11 cellular contexts compared by ENCODE assay signal in the genomic region with DNA sequence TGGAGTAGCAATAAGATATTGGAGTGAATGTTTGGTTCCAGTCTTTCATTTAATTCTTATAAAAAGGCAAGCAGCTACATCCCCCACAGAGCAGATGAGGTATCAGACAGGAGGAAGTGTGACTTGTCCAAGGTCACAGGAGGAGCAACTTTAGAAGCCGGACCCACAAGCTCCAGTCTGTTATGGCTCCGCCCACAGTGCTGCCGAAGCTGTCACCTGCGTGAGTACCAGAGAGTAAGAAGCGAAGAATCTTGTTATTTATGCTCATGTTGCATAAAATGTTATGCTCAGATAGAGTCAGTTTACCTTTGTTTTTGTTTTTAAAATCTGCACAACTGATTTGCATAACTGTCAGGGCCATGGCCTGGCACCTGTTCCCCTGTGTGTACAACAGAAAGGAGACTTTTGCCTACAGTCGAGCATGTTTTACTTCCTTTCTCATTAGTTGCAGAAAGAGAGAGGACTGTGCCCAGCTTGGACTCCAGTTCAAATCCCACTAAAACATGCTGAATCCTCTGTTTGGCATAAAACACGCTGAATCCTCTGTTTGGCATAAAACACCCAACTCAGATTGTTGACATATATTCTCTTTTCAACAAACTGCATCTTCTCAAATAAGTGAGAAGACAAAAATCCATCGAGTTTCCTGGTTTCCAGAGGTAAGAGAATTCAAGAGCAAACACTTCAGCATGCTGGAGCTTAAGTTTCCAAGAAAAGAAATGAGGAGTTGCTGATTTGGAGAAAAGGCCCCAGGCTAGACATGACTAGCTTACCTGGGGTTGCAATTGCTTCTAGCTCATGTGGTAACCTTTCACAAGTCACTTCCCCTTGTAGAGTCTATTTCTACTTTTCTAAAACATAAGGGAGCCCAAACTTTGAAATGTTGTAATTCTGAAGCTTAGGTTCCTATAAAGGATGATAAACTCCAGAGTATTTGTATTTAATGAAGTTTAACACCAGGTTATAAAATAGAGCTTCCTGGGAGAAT.
A peak's percentile ranks its signal among the peaks of the same experiment; 100 is the strongest.
DNase-seq lines count a peak whose midpoint lies in the region; ATAC-seq and TF ChIP-seq lines count a peak whose summit lies in the region.
"Had no signal": no experiment of that assay in that cellular context is flagged by ENCODE, and none has a peak within 500 bp of the region (broad histone marks: within the 10 kb centered on the region; RNA-seq: fewer than 3 reads in every experiment).

No MANE protein-coding gene starts in this region.

- no peak for TF ChIP-seq CTCF in GM10248 (IDR thresholded peaks at IDR 0.05; ENCODE audit: control extremely low read depth, extremely low read depth, low read depth, missing control alignments)
- no peak for TF ChIP-seq CTCF in OCI-LY1 (IDR thresholded peaks at IDR 0.05; ENCODE audit: low read length)

- H3K27ac Mint-ChIP-seq in T-helper 2 cell treated with Interferon-gamma antibody and Interleukin-4, amounts not matched to agents 5 μg/mL and 100 μg/mL, for 36 hours = no peak overlapping the region

- H3K4me3 Mint-ChIP-seq in T-helper 2 cell treated with Interferon-gamma antibody and Interleukin-4, amounts not matched to agents 5 μg/mL and 100 μg/mL, for 36 hours = no peak overlapping the region

- peaks cover 40% of the 10 kb centered on the region for H3K4me1 ChIP-seq in OCI-LY1 (ENCODE audit: insufficient read depth, low read length, severe bottlenecking)

- no peaks in the 10 kb centered on the region for H4K20me1 ChIP-seq in OCI-LY1 (ENCODE audit: insufficient read depth, low read length)

- H3K4me1 Mint-ChIP-seq in T-helper 2 cell treated with Interferon-gamma antibody and Interleukin-4, amounts not matched to agents 5 μg/mL and 100 μg/mL, for 36 hours (ENCODE audit: low read depth) = no peaks in the 10 kb centered on the region

- no peaks in the 10 kb centered on the region for H3K9me2 ChIP-seq in OCI-LY1 (ENCODE audit: low read depth, low read length)

- CTCF ChIA-PET in GM10248 (lab: Yijun Ruan, JAX) = interaction anchor here (1.1 to 3.5 kb wide), 16 partner anchors 10 to 812 kb away, joined by 3 to 21 read pairs (median 4); no protein-coding TSS in a partner anchor

- no peaks in the 10 kb centered on the region for H3K9me3 Mint-ChIP-seq in T-helper 2 cell treated with Interferon-gamma antibody and Interleukin-4, amounts not matched to agents 5 μg/mL and 100 μg/mL, for 36 hours

- H3K36me3 Mint-ChIP-seq in T-helper 2 cell treated with Interferon-gamma antibody and Interleukin-4, amounts not matched to agents 5 μg/mL and 100 μg/mL, for 36 hours (ENCODE audit: low read depth) = no peaks in the 10 kb centered on the region

- H3K27ac ChIP-seq in OCI-LY1 (ENCODE audit: low read depth, low read length, poor library complexity, severe bottlenecking) = peak overlapping the region; percentile 98
- H3K27ac ChIP-seq: upper lobe of right lung had no signal

- H3K27me3 ChIP-seq in OCI-LY1 (ENCODE audit: insufficient read depth, low read length) = no peaks in the 10 kb centered on the region
- H3K27me3 ChIP-seq: upper lobe of right lung had no signal

- H2AFZ ChIP-seq in OCI-LY1 (ENCODE audit: low read length) = no peak overlapping the region; the same call in 1 of the 2 replicates

- H3K9me3 ChIP-seq in OCI-LY1 (ENCODE audit: low read length) = no peaks in the 10 kb centered on the region
- H3K9me3 ChIP-seq: upper lobe of right lung had no signal

- H3K4me3 ChIP-seq in OCI-LY1 (ENCODE audit: low read depth, low read length, poor library complexity, severe bottlenecking) = peak overlapping the region; percentile 18
- H3K4me3 ChIP-seq: upper lobe of right lung had no signal

- DNase-seq in GM10248 (ENCODE audit: extremely low spot score) (peak; percentile 31), NCI-H2227 treated with DMSO at 0.1 percent for 48 hours (lab: John Stamatoyannopoulos, UW) (no peak), EL (no peak), ureter (ENCODE audit: low spot score) (no peak)
- no peak for DNase-seq in T-helper 2 cell treated with Interferon-gamma antibody and Interleukin-4, amounts not matched to agents 5 μg/mL and 100 μg/mL, for 36 hours (ENCODE audit: low spot score)
- DNase-seq: cerebellar nuclear complex; NK-92 treated with Interleukin-12 subunit alpha and Interleukin-12 subunit beta, amount 100 ng/mL, for 24 hours; upper lobe of right lung had no signal

- H3K27me3 Mint-ChIP-seq in T-helper 2 cell treated with Interferon-gamma antibody and Interleukin-4, amounts not matched to agents 5 μg/mL and 100 μg/mL, for 36 hours (ENCODE audit: low read depth) = no peaks in the 10 kb centered on the region

- POLR2A ChIA-PET in GM10248 (lab: Yijun Ruan, JAX) = no interaction called here

- H3K9ac ChIP-seq in OCI-LY1 (ENCODE audit: low read length) = peak overlapping the region; percentile 53; the same call in 1 of the 2 replicates

- peak; percentile 73 for ATAC-seq in GM19463 (IDR thresholded peaks at IDR 0.05; ENCODE audit: unreplicated experiment)
- ATAC-seq in HG03064 (IDR thresholded peaks at IDR 0.05; ENCODE audit: low read depth, unreplicated experiment) = peak; percentile 67
- ATAC-seq: upper lobe of right lung had no signal

- H3K36me3 ChIP-seq in OCI-LY1 (ENCODE audit: insufficient read depth, low read length) = no peaks in the 10 kb centered on the region
- H3K36me3 ChIP-seq: upper lobe of right lung had no signal

- H3K4me2 ChIP-seq in OCI-LY1 (ENCODE audit: low read length) = peak overlapping the region; percentile 53

- no peaks in the 10 kb centered on the region for H3K79me2 ChIP-seq in OCI-LY1 (ENCODE audit: insufficient read depth, low read length)

- H3F3A ChIP-seq in OCI-LY1 (ENCODE audit: insufficient read depth, low read length) = no peaks in the 10 kb centered on the region
